9 cellular contexts compared by ENCODE assay signal in genomic region chr10:60943372-60944158, GRCh38. TPM values are rescaled to one million over a fixed set of nuclear protein-coding genes. Genes with fewer than 3 reads are reported as not detected.
A peak's percentile ranks its signal among the peaks of the same experiment; 100 is the strongest.
DNase-seq lines count a peak whose midpoint lies in the region; ATAC-seq, FAIRE-seq and TF ChIP-seq lines count a peak whose summit lies in the region.
"Had no signal": no experiment of that assay in that cellular context is flagged by ENCODE, and none has a peak within 500 bp of the region (broad histone marks: within the 10 kb centered on the region; RNA-seq: fewer than 3 reads in every experiment).

No MANE protein-coding gene starts in this region.

- peak overlapping the region; percentile 98 for H2AFZ ChIP-seq in MM.1S (ENCODE audit: low read length)

- H3K9ac ChIP-seq in MM.1S (ENCODE audit: low read length) (peak overlapping the region; percentile 84), mucosa of stomach (ENCODE audit: low read length) (peak overlapping the region; percentile 98)

- peak; percentile 72 for ATAC-seq in upper lobe of right lung

- DNase-seq in NCI-H1694 (lab: John Stamatoyannopoulos, UW) (peak; percentile 27), NCI-H1694 treated with DMSO at 0.1 percent for 48 hours (lab: John Stamatoyannopoulos, UW) (no peak), H54 (ENCODE audit: insufficient read length, low spot score) (peak; percentile 42), MM.1S (peak; percentile 24), fibroblast of mammary gland (ENCODE audit: low read depth) (peak; percentile 38), upper lobe of right lung (peak; percentile 87)
- DNase-seq in activated CD8-positive, alpha-beta memory T cell treated with anti-CD3 and anti-CD28 coated beads, Interleukin-2, amount 50 U/mL, for 4 hours, result peak; percentile 13

- H3K9me2 ChIP-seq in MM.1S (replicated peaks; ENCODE audit: insufficient read depth, low read length), result no peaks in the 10 kb centered on the region

- H3K4me1 ChIP-seq in MM.1S (ENCODE audit: low read length) (0 out of 2 replicates have a peak, but pooled peaks cover 5% of the 10 kb centered on the region), mucosa of stomach (ENCODE audit: control insufficient read depth, insufficient read depth, low read length) (peaks cover 15% of the 10 kb centered on the region), upper lobe of right lung (peaks cover 6% of the 10 kb centered on the region)

- no peaks in the 10 kb centered on the region for H3K36me3 ChIP-seq in MM.1S (replicated peaks; ENCODE audit: insufficient read depth, low read length)
- H3K36me3 ChIP-seq in mucosa of stomach (ENCODE audit: control insufficient read depth, insufficient read depth, low read length), result peaks cover 5% of the 10 kb centered on the region
- no peaks in the 10 kb centered on the region for H3K36me3 ChIP-seq in upper lobe of right lung

- TF ChIP-seq POLR2A in H54 (IDR thresholded peaks at IDR 0.05; ENCODE audit: low read depth, low read length), result peak; percentile 37; the same call in 1 of the 2 replicates

- peaks cover 6% of the 10 kb centered on the region; the same call in 1 of the 2 replicates for H3F3A ChIP-seq in MM.1S (ENCODE audit: insufficient read depth, low read length)

- TF ChIP-seq CTCF in MM.1S (IDR thresholded peaks at IDR 0.05; ENCODE audit: low read length) (no peak), fibroblast of mammary gland (conservative IDR thresholded peaks at IDR 0.05; ENCODE audit: control insufficient read depth, insufficient read depth, low read depth, low read length) (no peak), upper lobe of right lung (IDR thresholded peaks at IDR 0.05) (no peak)

- no peaks in the 10 kb centered on the region for H3K79me2 ChIP-seq in MM.1S (ENCODE audit: low read length)

- H3K9me3 ChIP-seq in MM.1S (replicated peaks; ENCODE audit: insufficient read depth, low read length) (no peaks in the 10 kb centered on the region), mucosa of stomach (ENCODE audit: control insufficient read depth, low read length) (no peaks in the 10 kb centered on the region), upper lobe of right lung (no peaks in the 10 kb centered on the region)

- no peak overlapping the region; the same call in 1 of the 2 replicates for H3K27ac ChIP-seq in MM.1S (ENCODE audit: low read length)
- H3K27ac ChIP-seq in upper lobe of right lung, result peak overlapping the region; percentile 97

- H3K27me3 ChIP-seq in MM.1S (replicated peaks; ENCODE audit: insufficient read depth, low read length) (peaks cover 40% of the 10 kb centered on the region), mucosa of stomach (ENCODE audit: control insufficient read depth, insufficient read depth, low read length) (no peaks in the 10 kb centered on the region), upper lobe of right lung (no peaks in the 10 kb centered on the region)

- FAIRE-seq in H54 (lab: Jason Lieb, UNC), result no peak
- FAIRE-seq: G401.6 had no signal

- intact Hi-C loops in upper lobe of right lung (cut with DNase I), result no loop called here

- H3K4me3 ChIP-seq in MM.1S (ENCODE audit: low read length) (peak overlapping the region; percentile 76), fibroblast of mammary gland (ENCODE audit: control insufficient read depth, low read depth, low read length) (peak overlapping the region; percentile 75), mucosa of stomach (ENCODE audit: low read length) (peak overlapping the region; percentile 80), upper lobe of right lung (peak overlapping the region; percentile 84)

- peak overlapping the region; percentile 91 for H3K4me2 ChIP-seq in MM.1S (ENCODE audit: low read depth, low read length)

- no peaks in the 10 kb centered on the region for H4K20me1 ChIP-seq in MM.1S (ENCODE audit: insufficient read depth, low read length)

RNA-seq across cellular contexts. Expression of gene RHOBTB1, which starts 0.4 kb away (rescaled TPM):
- 14.5 TPM for total RNA-seq in upper lobe of right lung
